In the genomic region with DNA sequence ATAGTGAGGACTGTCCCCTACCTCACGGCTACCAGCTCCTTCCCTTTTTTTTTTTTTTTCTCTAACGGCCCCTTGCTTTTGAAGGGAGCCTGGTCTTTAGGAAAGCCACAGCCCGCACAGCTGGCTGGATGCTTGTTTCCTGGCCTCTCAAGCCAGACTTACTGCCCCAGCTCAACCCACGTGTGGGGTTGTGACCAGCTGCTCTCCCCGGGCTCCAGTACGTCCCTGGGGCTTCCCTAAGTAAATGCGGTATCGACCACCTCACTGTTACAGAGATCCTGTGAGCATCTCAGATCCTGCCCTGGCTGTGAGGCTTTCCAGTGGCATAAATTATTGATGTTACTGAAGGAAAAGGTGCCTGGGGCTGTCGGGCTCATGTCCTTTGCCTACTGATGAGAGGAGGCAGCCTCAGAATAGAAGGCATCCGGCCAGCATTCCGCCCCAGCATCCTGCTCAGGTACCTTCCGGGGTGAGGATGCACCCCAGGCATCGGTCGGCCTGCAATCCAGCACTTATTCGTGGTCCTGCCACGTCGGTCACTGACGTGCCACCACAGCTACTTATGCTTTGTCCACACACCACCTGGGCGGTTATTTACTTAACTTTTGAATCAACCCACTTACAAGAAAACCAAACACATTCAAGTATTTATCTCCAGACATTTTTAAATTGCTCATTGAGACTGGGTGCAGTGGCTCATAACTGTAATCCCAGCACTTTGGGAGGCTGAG, we compare ENCODE assay signal across 18 cellular contexts. TPM values are rescaled to one million over a fixed set of nuclear protein-coding genes. Genes with fewer than 3 reads are reported as not detected.
DNase-seq lines count a peak whose midpoint lies in the region; ATAC-seq and TF ChIP-seq lines count a peak whose summit lies in the region.
"Had no signal": no experiment of that assay in that cellular context is flagged by ENCODE, and none has a peak within 500 bp of the region (broad histone marks: within the 10 kb centered on the region; RNA-seq: fewer than 3 reads in every experiment).

No MANE protein-coding gene starts in this region.

- no peaks in the 10 kb centered on the region for H3K36me3 ChIP-seq in hepatocyte (replicated peaks; ENCODE audit: insufficient read depth, low read depth)
- H3K36me3 ChIP-seq: colonic mucosa had no signal

- H3K9me2 ChIP-seq in hepatocyte (replicated peaks; ENCODE audit: insufficient read depth) = no peaks in the 10 kb centered on the region

- H3K27ac ChIP-seq in hepatocyte = no peak overlapping the region
- H3K27ac ChIP-seq: C4-2B, colonic mucosa, HL-60 had no signal

- H3K4me2 ChIP-seq in hepatocyte = no peak overlapping the region

- peaks cover 19% of the 10 kb centered on the region for H4K20me1 ChIP-seq in hepatocyte (ENCODE audit: insufficient read depth, poor library complexity, severe bottlenecking)

- DNase-seq in NCI-H2107 treated with DMSO at 0.1 percent for 48 hours (lab: John Stamatoyannopoulos, UW; ENCODE audit: unreplicated experiment) (peak; percentile 24), NCI-H2107 (lab: John Stamatoyannopoulos, UW) (no peak), NCI-H1092 treated with DMSO at 0.1 percent for 48 hours (lab: John Stamatoyannopoulos, UW) (peak; percentile 42), cerebellar cortex (ENCODE audit: low spot score) (peak; percentile 14), retina (peak; percentile 74), hepatocyte (ENCODE audit: low spot score) (no peak), COR-L47 (lab: John Stamatoyannopoulos, UW) (no peak)
- DNase-seq: activated naive CD4-positive, alpha-beta T cell; aorta; colonic mucosa; H7; IMR-90; islet precursor cell; T-cell had no signal

- no peak overlapping the region for H2AFZ ChIP-seq in hepatocyte

- peaks cover 44% of the 10 kb centered on the region for H3K79me2 ChIP-seq in hepatocyte

- ATAC-seq in GM18861 (IDR thresholded peaks at IDR 0.05; ENCODE audit: unreplicated experiment) = no peak
- ATAC-seq: T-cell had no signal

- H3K4me1 ChIP-seq in hepatocyte (ENCODE audit: insufficient read depth) = peaks cover 5% of the 10 kb centered on the region
- H3K4me1 ChIP-seq: colonic mucosa had no signal

- 81% methylated on average over 19 of the region's 19 CpGs for WGBS in hepatocyte (ENCODE audit: low lambda C conversion rate, missing lambda C conversion rate)

- H3K9me3 ChIP-seq in hepatocyte (ENCODE audit: low read depth) = no peaks in the 10 kb centered on the region
- H3K9me3 ChIP-seq: colonic mucosa, tibial nerve had no signal

- no peaks in the 10 kb centered on the region for H3K27me3 ChIP-seq in hepatocyte
- H3K27me3 ChIP-seq: colonic mucosa, tibial nerve had no signal

- no peak for TF ChIP-seq CTCF in hepatocyte (IDR thresholded peaks at IDR 0.05; ENCODE audit: poor library complexity)

- no peak overlapping the region for H3K4me3 ChIP-seq in hepatocyte
- H3K4me3 ChIP-seq: colonic mucosa, tibial nerve had no signal

RNA-seq across cellular contexts. Expression of a gene that starts 9.7 kb away (rescaled TPM):
- total RNA-seq in hepatocyte = 34.1 and 36.2 TPM in 2 replicates
- 63.4 and 73.1 TPM in 2 replicates for polyA plus RNA-seq in hepatocyte

Comparison
In these comparisons a context has a peak if more than half of its experiments do, and no peak if none do; other contexts are left out.
1. DNase-seq: peak in NCI-H2107 treated with DMSO at 0.1 percent for 48 hours (single experiment), NCI-H1092 treated with DMSO at 0.1 percent for 48 hours (single experiment), cerebellar cortex (single experiment) and retina (single experiment); none in NCI-H2107 (single experiment), hepatocyte (single experiment) and COR-L47 (single experiment).